ENCODE assay signal across 1 cellular context in genomic region chr6:43856005-43856765, GRCh38.
TF ChIP-seq lines count a peak whose summit lies in the region.

No MANE protein-coding gene starts in this region.

TF ChIP-seq in HepG2, 621 proteins besides CTCF, POLR2A, EP300 and RAD21 (continued from another document and continues in another):
- TF ChIP-seq NFYC (CRISPR knock-in tag; IDR thresholded peaks at IDR 0.05) (no peak), ELK4 (CRISPR knock-in tag; IDR thresholded peaks at IDR 0.05; ENCODE audit: borderline replicate concordance) (no peak), REPIN1 (CRISPR knock-in tag; IDR thresholded peaks at IDR 0.05; ENCODE audit: borderline replicate concordance, low read depth) (peak; percentile 87; the same call in 1 of the 2 replicates), SNAPC5 (CRISPR knock-in tag; IDR thresholded peaks at IDR 0.05; ENCODE audit: borderline replicate concordance) (no peak), PLSCR1 (CRISPR knock-in tag; IDR thresholded peaks at IDR 0.05; ENCODE audit: borderline replicate concordance) (no peak; the same call in 1 of the 2 replicates), ZSCAN25 (CRISPR knock-in tag; IDR thresholded peaks at IDR 0.05) (peak; percentile 95), CREB3 (CRISPR knock-in tag; IDR thresholded peaks at IDR 0.05) (no peak), PAXIP1 (CRISPR knock-in tag; conservative IDR thresholded peaks at IDR 0.05) (peak; percentile 39; the same call in 1 of the 2 replicates), KDM5B (CRISPR knock-in tag; IDR thresholded peaks at IDR 0.05; ENCODE audit: borderline replicate concordance) (peak; percentile 69; the same call in 1 of the 2 replicates), ZNF547 (CRISPR knock-in tag; IDR thresholded peaks at IDR 0.05) (0 out of 2 replicates have a peak, but pooled peaks have one; percentile 40), E2F2 (CRISPR knock-in tag; IDR thresholded peaks at IDR 0.05; ENCODE audit: borderline replicate concordance) (no peak), ZNF431 (CRISPR knock-in tag; IDR thresholded peaks at IDR 0.05; ENCODE audit: borderline replicate concordance, low read depth) (no peak), GFI1 (CRISPR knock-in tag; IDR thresholded peaks at IDR 0.05; ENCODE audit: borderline replicate concordance) (no peak), SMARCC2 (IDR thresholded peaks at IDR 0.05) (no peak), ZNF18 (CRISPR knock-in tag; IDR thresholded peaks at IDR 0.05; ENCODE audit: insufficient replicate concordance) (no peak), PHF8 (CRISPR knock-in tag; IDR thresholded peaks at IDR 0.05) (peak; percentile 67), NR3C1 (CRISPR knock-in tag; IDR thresholded peaks at IDR 0.05) (no peak), HES4 (CRISPR knock-in tag; IDR thresholded peaks at IDR 0.05; ENCODE audit: borderline replicate concordance) (no peak), ZNF331 (CRISPR knock-in tag; IDR thresholded peaks at IDR 0.05) (peak; percentile 76), ZKSCAN1 (IDR thresholded peaks at IDR 0.05; ENCODE audit: low read length) (no peak), TAF15 (IDR thresholded peaks at IDR 0.05; ENCODE audit: low read depth, low read length, poor library complexity, severe bottlenecking) (peak; percentile 50), ZNF614 (CRISPR knock-in tag; IDR thresholded peaks at IDR 0.05; ENCODE audit: borderline replicate concordance) (peak; percentile 95; the same call in 1 of the 2 replicates), ZNF546 (CRISPR knock-in tag; conservative IDR thresholded peaks at IDR 0.05) (0 out of 2 replicates have a peak, but pooled peaks have one; percentile 44), ATF6 (CRISPR knock-in tag; conservative IDR thresholded peaks at IDR 0.05) (no peak), ZNF580 (CRISPR knock-in tag; IDR thresholded peaks at IDR 0.05; ENCODE audit: borderline replicate concordance, low read depth) (peak; percentile 86), ZHX1 (CRISPR knock-in tag; IDR thresholded peaks at IDR 0.05; ENCODE audit: low read depth) (0 out of 2 replicates have a peak, but pooled peaks have one; percentile 42), STAT6 (CRISPR knock-in tag; IDR thresholded peaks at IDR 0.05; ENCODE audit: borderline replicate concordance) (peak; percentile 77; the same call in 1 of the 2 replicates), TOE1 (CRISPR knock-in tag; IDR thresholded peaks at IDR 0.05) (no peak), HDAC1 (CRISPR knock-in tag; IDR thresholded peaks at IDR 0.05) (0 out of 2 replicates have a peak, but pooled peaks have one; percentile 41), ZNF720 (CRISPR knock-in tag; IDR thresholded peaks at IDR 0.05) (no peak), HINFP (CRISPR knock-in tag; IDR thresholded peaks at IDR 0.05; ENCODE audit: low read depth) (peak; percentile 38; the same call in 1 of the 2 replicates), POLR2G (IDR thresholded peaks at IDR 0.05; ENCODE audit: low read depth, low read length) (no peak), HBP1 (CRISPR knock-in tag; IDR thresholded peaks at IDR 0.05; ENCODE audit: low read depth) (peak; percentile 85; the same call in 1 of the 2 replicates), ZNF766 (CRISPR knock-in tag; IDR thresholded peaks at IDR 0.05; ENCODE audit: borderline replicate concordance) (no peak), KDM2A (CRISPR knock-in tag; IDR thresholded peaks at IDR 0.05; ENCODE audit: borderline replicate concordance, low read depth) (peak; percentile 86), ZNF790 (CRISPR knock-in tag; IDR thresholded peaks at IDR 0.05; ENCODE audit: borderline replicate concordance) (no peak)
